ENCODE assay signal across 23 cellular contexts in genomic region chr6:123742626-123743025, GRCh38.
"Had no signal": no experiment of that assay in that cellular context is flagged by ENCODE, and none has a peak within 500 bp of the region (broad histone marks: within the 10 kb centered on the region; RNA-seq: fewer than 3 reads in every experiment).

No MANE protein-coding gene starts in this region.

- DNase-seq: activated CD4-positive, alpha-beta T cell treated with anti-CD3 and anti-CD28 coated beads, Interleukin-2, amount 10 ng/mL, durations not matched to agents 24 days and 14 days; activated CD8-positive, alpha-beta T cell treated with anti-CD3 and anti-CD28 coated beads for 36 hours; activated naive CD4-positive, alpha-beta T cell treated with Interleukin-2 at 50 U/mL for 16 hours; activated naive CD8-positive, alpha-beta T cell treated with anti-CD3 and anti-CD28 coated beads, Interleukin-2, amount 10 ng/mL, durations not matched to agents 7 days and 5 days; activated T-cell treated with anti-CD3 and anti-CD28 coated beads, Interleukin-2, amount 50 U/mL, for 1 hour; cortex of kidney; foreskin keratinocyte; glutamatergic neuron; kidney; midbrain; occipital lobe; retina; stimulated activated CD4-positive, alpha-beta T cell treated with anti-CD3 and anti-CD28 coated beads, Interleukin-12 subunit alpha, Interleukin-12 subunit beta, amount 100 ng/mL, for 4 hours; stimulated activated CD4-positive, alpha-beta T cell treated with anti-CD3 and anti-CD28 coated beads, Interleukin-1b, Interleukin-23, amount 100 ng/mL, for 48 hours; T-helper 1 cell; T1000; testis; upper lobe of left lung had no signal

- H3K9me3 ChIP-seq: breast epithelium, testis, upper lobe of left lung had no signal

- H3K27ac ChIP-seq: breast epithelium, foreskin keratinocyte, testis, upper lobe of left lung had no signal

- H3K4me1 Mint-ChIP-seq: activated CD4-positive, alpha-beta T cell treated with anti-CD3 and anti-CD28 coated beads, Interleukin-2, amount 10 ng/mL, durations not matched to agents 24 days and 14 days; activated naive CD8-positive, alpha-beta T cell treated with anti-CD3 and anti-CD28 coated beads, Interleukin-2, amount 10 ng/mL, durations not matched to agents 7 days and 5 days; nephron had no signal

- H3K36me3 ChIP-seq: breast epithelium, upper lobe of left lung had no signal

- H3K27me3 Mint-ChIP-seq: activated CD4-positive, alpha-beta T cell treated with anti-CD3 and anti-CD28 coated beads, Interleukin-2, amount 10 ng/mL, durations not matched to agents 24 days and 14 days; activated CD8-positive, alpha-beta T cell treated with anti-CD3 and anti-CD28 coated beads for 36 hours; stimulated activated naive CD8-positive, alpha-beta T cell treated with anti-CD3 and anti-CD28 coated beads, Interleukin-15, Interleukin-2, amounts not matched to agents 100 ng/mL and 50 ng/mL, for 24 hours had no signal

- H3K9me3 Mint-ChIP-seq: activated CD4-positive, alpha-beta T cell treated with anti-CD3 and anti-CD28 coated beads, Interleukin-2, amount 10 ng/mL, durations not matched to agents 24 days and 14 days; activated CD8-positive, alpha-beta T cell treated with anti-CD3 and anti-CD28 coated beads for 36 hours; activated naive CD8-positive, alpha-beta T cell treated with anti-CD3 and anti-CD28 coated beads, Interleukin-2, amount 10 ng/mL, durations not matched to agents 7 days and 5 days; activated T-helper 2 cell treated with anti-CD3 and anti-CD28 coated beads, Interferon-gamma antibody, Interleukin-2, Interleukin-4, amounts not matched to agents 10 μg/mL and 5 μg/mL and 100 μg/mL, durations not matched to agents 14 hours and 24 hours and 36 hours; nephron; stimulated activated naive CD8-positive, alpha-beta T cell treated with anti-CD3 and anti-CD28 coated beads, Interleukin-15, Interleukin-2, amounts not matched to agents 100 ng/mL and 50 ng/mL, for 24 hours had no signal

- H3K4me3 ChIP-seq: breast epithelium, lung, testis, upper lobe of left lung had no signal

- H3K27me3 ChIP-seq: breast epithelium, foreskin keratinocyte, testis, upper lobe of left lung had no signal

- H3K4me1 ChIP-seq: breast epithelium, foreskin keratinocyte, testis, upper lobe of left lung had no signal

- H3K36me3 Mint-ChIP-seq: activated naive CD8-positive, alpha-beta T cell treated with anti-CD3 and anti-CD28 coated beads, Interleukin-2, amount 10 ng/mL, durations not matched to agents 7 days and 5 days had no signal

- H3K4me3 Mint-ChIP-seq: activated CD4-positive, alpha-beta T cell treated with anti-CD3 and anti-CD28 coated beads, Interleukin-2, amount 10 ng/mL, durations not matched to agents 24 days and 14 days; activated CD8-positive, alpha-beta T cell treated with anti-CD3 and anti-CD28 coated beads for 36 hours; activated naive CD8-positive, alpha-beta T cell treated with anti-CD3 and anti-CD28 coated beads, Interleukin-2, amount 10 ng/mL, durations not matched to agents 7 days and 5 days; nephron; stimulated activated naive CD8-positive, alpha-beta T cell treated with anti-CD3 and anti-CD28 coated beads, Interleukin-15, Interleukin-2, amounts not matched to agents 100 ng/mL and 50 ng/mL, for 24 hours had no signal

- H3K27ac Mint-ChIP-seq: activated CD4-positive, alpha-beta T cell treated with anti-CD3 and anti-CD28 coated beads, Interleukin-2, amount 10 ng/mL, durations not matched to agents 24 days and 14 days; activated CD8-positive, alpha-beta T cell treated with anti-CD3 and anti-CD28 coated beads for 36 hours; activated naive CD8-positive, alpha-beta T cell treated with anti-CD3 and anti-CD28 coated beads, Interleukin-2, amount 10 ng/mL, durations not matched to agents 7 days and 5 days; activated T-helper 2 cell treated with anti-CD3 and anti-CD28 coated beads, Interferon-gamma antibody, Interleukin-2, Interleukin-4, amounts not matched to agents 10 μg/mL and 5 μg/mL and 100 μg/mL, durations not matched to agents 14 hours and 24 hours and 36 hours; nephron; stimulated activated naive CD8-positive, alpha-beta T cell treated with anti-CD3 and anti-CD28 coated beads, Interleukin-15, Interleukin-2, amounts not matched to agents 100 ng/mL and 50 ng/mL, for 24 hours had no signal
